ENCODE assay signal across 8 cellular contexts in the genomic region with DNA sequence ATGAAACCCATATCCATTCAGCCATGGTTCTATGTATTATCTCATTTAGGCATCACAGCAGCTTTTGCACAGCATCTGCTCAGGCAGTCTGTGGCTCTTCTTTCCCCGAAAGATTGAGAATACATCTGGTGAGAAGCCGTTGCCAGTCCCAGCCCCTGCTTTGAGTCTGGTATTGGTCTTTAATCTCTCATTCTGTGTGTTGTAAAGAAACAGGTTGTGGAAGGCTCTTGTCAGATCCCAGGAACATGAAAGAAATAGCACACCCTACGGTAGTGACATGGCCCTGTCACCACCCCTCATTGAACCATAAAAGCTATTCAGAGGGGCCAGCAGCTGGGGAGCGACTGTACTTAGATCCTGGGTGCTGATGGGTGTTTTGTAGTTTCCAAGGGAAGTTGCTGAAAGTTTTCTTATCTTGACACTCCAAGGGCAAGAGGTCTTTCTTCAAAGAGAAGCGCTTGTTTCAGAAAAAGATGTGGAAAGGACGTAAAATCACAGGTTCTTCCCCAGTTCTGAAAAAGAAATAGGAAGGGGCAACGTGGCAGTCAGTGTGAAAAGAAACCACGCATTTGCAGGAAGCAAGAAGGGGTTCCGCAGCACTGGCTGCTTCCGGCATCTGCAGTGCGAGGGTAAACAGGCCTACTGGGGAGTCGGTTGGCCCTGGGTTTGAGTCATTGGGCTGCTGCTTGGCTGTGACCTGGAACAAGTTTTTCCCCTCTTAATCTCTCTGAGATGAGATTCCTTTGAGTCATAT.
DNase-seq lines count a peak whose midpoint lies in the region; ATAC-seq and TF ChIP-seq lines count a peak whose summit lies in the region.

No MANE protein-coding gene starts in this region.

- H3K27me3 ChIP-seq in right lobe of liver (no peaks in the 10 kb centered on the region), Karpas-422 (ENCODE audit: low read length) (no peaks in the 10 kb centered on the region), testis (no peaks in the 10 kb centered on the region)

- H3K27ac ChIP-seq in right lobe of liver (peak overlapping the region; percentile 9 to 85 (median 29)), Karpas-422 (ENCODE audit: low read length) (no peak overlapping the region), testis (no peak overlapping the region)

- peak; percentile 61 for ATAC-seq in HG03460 (IDR thresholded peaks at IDR 0.05; ENCODE audit: unreplicated experiment)
- no peak for ATAC-seq in right lobe of liver
- ATAC-seq in SK-N-SH treated with all-trans-retinoic acid at 6 μM for 48 hours, result no peak

- no peaks in the 10 kb centered on the region for H3K9me2 ChIP-seq in Karpas-422 (replicated peaks; ENCODE audit: insufficient read depth, low read length)

- no peak for TF ChIP-seq POLR2A in right lobe of liver (IDR thresholded peaks at IDR 0.05)
- no peak for TF ChIP-seq POLR2A in testis (IDR thresholded peaks at IDR 0.05)

- H3K9me3 ChIP-seq in right lobe of liver, result no peaks in the 10 kb centered on the region
- H3K9me3 ChIP-seq in Karpas-422 (ENCODE audit: low read length), result no peaks in the 10 kb centered on the region
- no peaks in the 10 kb centered on the region for H3K9me3 ChIP-seq in testis

- DNase-seq in activated T-cell treated with anti-CD3 and anti-CD28 coated beads for 48 hours (ENCODE audit: low read depth) (peak; percentile 75), right lobe of liver (no peak), Karpas-422 (no peak), testis (no peak), COLO829 (ENCODE audit: low spot score) (no peak)
- DNase-seq in stimulated activated CD8-positive, alpha-beta memory T cell treated with anti-CD3 and anti-CD28 coated beads, Interleukin-7, amount 100 ng/mL, for 4 hours (ENCODE audit: low read depth in 2 of 2), result peak; percentile 79 to 81

- no peaks in the 10 kb centered on the region for H3K36me3 ChIP-seq in right lobe of liver
- H3K36me3 ChIP-seq in Karpas-422 (ENCODE audit: insufficient read depth, low read length), result no peaks in the 10 kb centered on the region
- H3K36me3 ChIP-seq in testis (ENCODE audit: low read depth, missing control alignments), result no peaks in the 10 kb centered on the region

- H3K4me2 ChIP-seq in Karpas-422 (ENCODE audit: low read depth, low read length, poor library complexity, severe bottlenecking), result no peak overlapping the region

- H4K20me1 ChIP-seq in Karpas-422 (ENCODE audit: insufficient read depth, low read depth, low read length), result no peaks in the 10 kb centered on the region

- H3K9ac ChIP-seq in Karpas-422 (ENCODE audit: low read length), result no peak overlapping the region

- intact Hi-C loops in right lobe of liver (cut with DNase I) (no loop called here), testis (cut with DNase I; ENCODE audit: low total_unique reads) (no loop called here)

- no peak overlapping the region for H2AFZ ChIP-seq in Karpas-422 (ENCODE audit: low read length)

- no peak for TF ChIP-seq CTCF in right lobe of liver (IDR thresholded peaks at IDR 0.05)
- TF ChIP-seq CTCF in testis (IDR thresholded peaks at IDR 0.05), result no peak

- H3K4me1 ChIP-seq in right lobe of liver, result peaks cover 0 to 75% (median 33%) of the 10 kb centered on the region in 4 donors
- no peaks in the 10 kb centered on the region for H3K4me1 ChIP-seq in Karpas-422 (ENCODE audit: low read length)
- H3K4me1 ChIP-seq in testis, result peaks cover 15% of the 10 kb centered on the region

- H3K79me2 ChIP-seq in Karpas-422 (ENCODE audit: low read length), result no peaks in the 10 kb centered on the region

- 61% methylated on average over 12 of the region's 12 CpGs for WGBS in right lobe of liver (ENCODE audit: insufficient coverage, low coverage, low lambda C conversion rate, missing lambda C conversion rate)
- WGBS in testis, 2 donors, result 81 to 84% methylated on average over 12 of the region's 12 CpGs

- no peak overlapping the region for H3K4me3 ChIP-seq in right lobe of liver
- no peak overlapping the region for H3K4me3 ChIP-seq in Karpas-422 (ENCODE audit: low read length)
- no peak overlapping the region for H3K4me3 ChIP-seq in testis

TF ChIP-seq in SK-N-SH treated with all-trans-retinoic acid at 6 μM for 48 hours, 23 proteins besides CTCF, POLR2A, EP300 and RAD21:
- no peak for TF ChIP-seq ZFP30 (CRISPR knock-in tag; IDR thresholded peaks at IDR 0.05)
- no peak for TF ChIP-seq ARNTL (CRISPR knock-in tag; IDR thresholded peaks at IDR 0.05; ENCODE audit: borderline replicate concordance, low read depth)
- no peak for TF ChIP-seq ZC3H10 (CRISPR knock-in tag; IDR thresholded peaks at IDR 0.05)
- TF ChIP-seq ZNF565 (CRISPR knock-in tag; conservative IDR thresholded peaks at IDR 0.05; ENCODE audit: low read depth), result no peak
- TF ChIP-seq BACH2 (CRISPR knock-in tag; IDR thresholded peaks at IDR 0.05; ENCODE audit: borderline replicate concordance), result no peak
- TF ChIP-seq RARB (CRISPR knock-in tag; IDR thresholded peaks at IDR 0.05), result no peak
- TF ChIP-seq, protein P1, sequence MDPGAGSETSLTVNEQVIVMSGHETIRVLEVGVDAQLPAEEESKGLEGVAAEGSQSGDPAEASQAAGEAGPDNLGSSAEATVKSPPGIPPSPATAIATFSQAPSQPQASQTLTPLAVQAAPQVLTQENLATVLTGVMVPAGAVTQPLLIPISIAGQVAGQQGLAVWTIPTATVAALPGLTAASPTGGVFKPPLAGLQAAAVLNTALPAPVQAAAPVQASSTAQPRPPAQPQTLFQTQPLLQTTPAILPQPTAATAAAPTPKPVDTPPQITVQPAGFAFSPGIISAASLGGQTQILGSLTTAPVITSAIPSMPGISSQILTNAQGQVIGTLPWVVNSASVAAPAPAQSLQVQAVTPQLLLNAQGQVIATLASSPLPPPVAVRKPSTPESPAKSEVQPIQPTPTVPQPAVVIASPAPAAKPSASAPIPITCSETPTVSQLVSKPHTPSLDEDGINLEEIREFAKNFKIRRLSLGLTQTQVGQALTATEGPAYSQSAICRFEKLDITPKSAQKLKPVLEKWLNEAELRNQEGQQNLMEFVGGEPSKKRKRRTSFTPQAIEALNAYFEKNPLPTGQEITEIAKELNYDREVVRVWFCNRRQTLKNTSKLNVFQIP (CRISPR knock-in tag; IDR thresholded peaks at IDR 0.05; ENCODE audit: borderline replicate concordance, low read depth), result no peak
- no peak for TF ChIP-seq ZNF70 (CRISPR knock-in tag; IDR thresholded peaks at IDR 0.05)
- no peak for TF ChIP-seq ISL1 (CRISPR knock-in tag; IDR thresholded peaks at IDR 0.05)
- no peak for TF ChIP-seq GLIS3 (CRISPR knock-in tag; IDR thresholded peaks at IDR 0.05)
- no peak for TF ChIP-seq CSDC2 (CRISPR knock-in tag; IDR thresholded peaks at IDR 0.05)
- TF ChIP-seq, protein P2, sequence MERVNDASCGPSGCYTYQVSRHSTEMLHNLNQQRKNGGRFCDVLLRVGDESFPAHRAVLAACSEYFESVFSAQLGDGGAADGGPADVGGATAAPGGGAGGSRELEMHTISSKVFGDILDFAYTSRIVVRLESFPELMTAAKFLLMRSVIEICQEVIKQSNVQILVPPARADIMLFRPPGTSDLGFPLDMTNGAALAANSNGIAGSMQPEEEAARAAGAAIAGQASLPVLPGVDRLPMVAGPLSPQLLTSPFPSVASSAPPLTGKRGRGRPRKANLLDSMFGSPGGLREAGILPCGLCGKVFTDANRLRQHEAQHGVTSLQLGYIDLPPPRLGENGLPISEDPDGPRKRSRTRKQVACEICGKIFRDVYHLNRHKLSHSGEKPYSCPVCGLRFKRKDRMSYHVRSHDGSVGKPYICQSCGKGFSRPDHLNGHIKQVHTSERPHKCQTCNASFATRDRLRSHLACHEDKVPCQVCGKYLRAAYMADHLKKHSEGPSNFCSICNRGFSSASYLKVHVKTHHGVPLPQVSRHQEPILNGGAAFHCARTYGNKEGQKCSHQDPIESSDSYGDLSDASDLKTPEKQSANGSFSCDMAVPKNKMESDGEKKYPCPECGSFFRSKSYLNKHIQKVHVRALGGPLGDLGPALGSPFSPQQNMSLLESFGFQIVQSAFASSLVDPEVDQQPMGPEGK (CRISPR knock-in tag; IDR thresholded peaks at IDR 0.05; ENCODE audit: borderline replicate concordance), result no peak
- no peak for TF ChIP-seq PPARA (CRISPR knock-in tag; IDR thresholded peaks at IDR 0.05; ENCODE audit: borderline replicate concordance)
- TF ChIP-seq ESRRG (CRISPR knock-in tag; IDR thresholded peaks at IDR 0.05), result no peak
- TF ChIP-seq, protein P3, sequence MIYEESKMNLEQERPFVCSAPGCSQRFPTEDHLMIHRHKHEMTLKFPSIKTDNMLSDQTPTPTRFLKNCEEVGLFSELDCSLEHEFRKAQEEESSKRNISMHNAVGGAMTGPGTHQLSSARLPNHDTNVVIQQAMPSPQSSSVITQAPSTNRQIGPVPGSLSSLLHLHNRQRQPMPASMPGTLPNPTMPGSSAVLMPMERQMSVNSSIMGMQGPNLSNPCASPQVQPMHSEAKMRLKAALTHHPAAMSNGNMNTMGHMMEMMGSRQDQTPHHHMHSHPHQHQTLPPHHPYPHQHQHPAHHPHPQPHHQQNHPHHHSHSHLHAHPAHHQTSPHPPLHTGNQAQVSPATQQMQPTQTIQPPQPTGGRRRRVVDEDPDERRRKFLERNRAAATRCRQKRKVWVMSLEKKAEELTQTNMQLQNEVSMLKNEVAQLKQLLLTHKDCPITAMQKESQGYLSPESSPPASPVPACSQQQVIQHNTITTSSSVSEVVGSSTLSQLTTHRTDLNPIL (CRISPR knock-in tag; IDR thresholded peaks at IDR 0.05; ENCODE audit: low read depth), result no peak
- no peak for TF ChIP-seq OSR1 (CRISPR knock-in tag; IDR thresholded peaks at IDR 0.05)
- no peak for TF ChIP-seq TOX (CRISPR knock-in tag; IDR thresholded peaks at IDR 0.05; ENCODE audit: borderline replicate concordance)

Comparison
In these comparisons a context has a peak if more than half of its experiments do, and no peak if none do; other contexts are left out.
1. DNase-seq: peak in activated T-cell treated with anti-CD3 and anti-CD28 coated beads for 48 hours (single experiment) and stimulated activated CD8-positive, alpha-beta memory T cell treated with anti-CD3 and anti-CD28 coated beads, Interleukin-7, amount 100 ng/mL, for 4 hours (2 of 2); none in right lobe of liver (0 of 3), Karpas-422 (single experiment), testis (single experiment) and COLO829 (single experiment).
2. H3K27ac ChIP-seq: peak in right lobe of liver (3 of 3); none in Karpas-422 (single experiment) and testis (0 of 2).